Comparison of ENCODE assay signal across 33 cellular contexts in genomic region chr5:110547495-110547894, GRCh38.
"Had no signal": no experiment of that assay in that cellular context is flagged by ENCODE, and none has a peak within 500 bp of the region (broad histone marks: within the 10 kb centered on the region; RNA-seq: fewer than 3 reads in every experiment).

No MANE protein-coding gene starts in this region.

- H2AFZ ChIP-seq: PC-9 had no signal

- H3K27me3 ChIP-seq: ascending aorta, cardiac muscle cell had no signal

- H3K36me3 Mint-ChIP-seq: activated naive CD4-positive, alpha-beta T cell treated with anti-CD3 and anti-CD28 coated beads, Interleukin-2, amount 50 U/mL, for 24 hours; activated naive CD8-positive, alpha-beta T cell treated with anti-CD3 and anti-CD28 coated beads, Interleukin-2, amount 10 ng/mL, durations not matched to agents 7 days and 5 days had no signal

- ATAC-seq: activated CD8-positive, alpha-beta T cell treated with anti-CD3 and anti-CD28 coated beads for 36 hours; activated T-cell treated with anti-CD3 and anti-CD28 coated beads, Interleukin-2, amount 50 U/mL, for 72 hours had no signal

- DNase-seq: activated CD4-positive, alpha-beta T cell treated with anti-CD3 and anti-CD28 coated beads for 1 hour; activated CD4-positive, alpha-beta T cell treated with anti-CD3 and anti-CD28 coated beads for 48 hours; activated CD4-positive, CD25-positive, alpha-beta regulatory T cell; activated CD8-positive, alpha-beta T cell treated with anti-CD3 and anti-CD28 coated beads for 36 hours; activated gamma-delta T cell; activated naive CD4-positive, alpha-beta T cell treated with Interleukin-2 at 50 U/mL for 16 hours; activated naive CD8-positive, alpha-beta T cell treated with anti-CD3 and anti-CD28 coated beads, Interleukin-2, amount 10 ng/mL, durations not matched to agents 7 days and 5 days; activated T-cell treated with anti-CD3 and anti-CD28 coated beads, Interleukin-2, amount 50 U/mL, for 1 hour; activated T-cell treated with anti-CD3 and anti-CD28 coated beads, Interleukin-2, amount 50 U/mL, for 72 hours; amygdala; NCI-H1105; NCI-H1417 treated with DMSO at 0.1 percent for 48 hours; NCI-H1930; NCI-H2081 treated with DMSO at 0.1 percent for 48 hours; NCI-H2171; NCI-H510A; NCI-H526; NCI-H748 treated with DMSO at 0.1 percent for 48 hours; NK-92 treated with Interleukin-12 subunit alpha and Interleukin-12 subunit beta, amount 100 ng/mL, for 24 hours; PC-9; Right ventricle myocardium superior; SW 1271; T-helper 1 cell; T-helper 2 cell; T-helper 9 cell had no signal

- H3K36me3 ChIP-seq: ascending aorta, cardiac muscle cell had no signal

- H3K9me3 Mint-ChIP-seq: activated CD8-positive, alpha-beta T cell treated with anti-CD3 and anti-CD28 coated beads for 36 hours; activated naive CD4-positive, alpha-beta T cell treated with anti-CD3 and anti-CD28 coated beads, Interleukin-2, amount 50 U/mL, for 24 hours; activated naive CD8-positive, alpha-beta T cell treated with anti-CD3 and anti-CD28 coated beads, Interleukin-2, amount 10 ng/mL, durations not matched to agents 7 days and 5 days; activated T-cell treated with anti-CD3 and anti-CD28 coated beads, Interleukin-2, amount 50 U/mL, for 72 hours; activated T-helper 2 cell treated with anti-CD3 and anti-CD28 coated beads, Interferon-gamma antibody, Interleukin-2, Interleukin-4, amounts not matched to agents 10 μg/mL and 5 μg/mL and 100 μg/mL, durations not matched to agents 14 hours and 24 hours and 36 hours; central memory CD8-positive, alpha-beta T cell had no signal

- H3K4me3 ChIP-seq: ascending aorta, cardiac muscle cell, PC-9 had no signal

- H3K4me1 ChIP-seq: ascending aorta had no signal

- H3K4me3 Mint-ChIP-seq: activated CD8-positive, alpha-beta T cell treated with anti-CD3 and anti-CD28 coated beads for 36 hours; activated naive CD4-positive, alpha-beta T cell treated with anti-CD3 and anti-CD28 coated beads, Interleukin-2, amount 50 U/mL, for 24 hours; activated naive CD8-positive, alpha-beta T cell treated with anti-CD3 and anti-CD28 coated beads, Interleukin-2, amount 10 ng/mL, durations not matched to agents 7 days and 5 days; activated T-cell treated with anti-CD3 and anti-CD28 coated beads, Interleukin-2, amount 50 U/mL, for 72 hours; central memory CD8-positive, alpha-beta T cell had no signal

- H3K4me1 Mint-ChIP-seq: activated naive CD4-positive, alpha-beta T cell treated with anti-CD3 and anti-CD28 coated beads, Interleukin-2, amount 50 U/mL, for 24 hours; activated naive CD8-positive, alpha-beta T cell treated with anti-CD3 and anti-CD28 coated beads, Interleukin-2, amount 10 ng/mL, durations not matched to agents 7 days and 5 days; central memory CD8-positive, alpha-beta T cell had no signal

- H3K4me2 ChIP-seq: KMS-11, PC-9 had no signal

- H3K27ac Mint-ChIP-seq: activated CD8-positive, alpha-beta T cell treated with anti-CD3 and anti-CD28 coated beads for 36 hours; activated naive CD4-positive, alpha-beta T cell treated with anti-CD3 and anti-CD28 coated beads, Interleukin-2, amount 50 U/mL, for 24 hours; activated naive CD8-positive, alpha-beta T cell treated with anti-CD3 and anti-CD28 coated beads, Interleukin-2, amount 10 ng/mL, durations not matched to agents 7 days and 5 days; activated T-cell treated with anti-CD3 and anti-CD28 coated beads, Interleukin-2, amount 50 U/mL, for 72 hours; activated T-helper 2 cell treated with anti-CD3 and anti-CD28 coated beads, Interferon-gamma antibody, Interleukin-2, Interleukin-4, amounts not matched to agents 10 μg/mL and 5 μg/mL and 100 μg/mL, durations not matched to agents 14 hours and 24 hours and 36 hours had no signal

- H3K27ac ChIP-seq: ascending aorta, cardiac muscle cell, KMS-11, PC-9, RWPE1, VCaP had no signal

- H3K9me3 ChIP-seq: ascending aorta had no signal

- H3K9ac ChIP-seq: KMS-11 had no signal
